In the genomic region with DNA sequence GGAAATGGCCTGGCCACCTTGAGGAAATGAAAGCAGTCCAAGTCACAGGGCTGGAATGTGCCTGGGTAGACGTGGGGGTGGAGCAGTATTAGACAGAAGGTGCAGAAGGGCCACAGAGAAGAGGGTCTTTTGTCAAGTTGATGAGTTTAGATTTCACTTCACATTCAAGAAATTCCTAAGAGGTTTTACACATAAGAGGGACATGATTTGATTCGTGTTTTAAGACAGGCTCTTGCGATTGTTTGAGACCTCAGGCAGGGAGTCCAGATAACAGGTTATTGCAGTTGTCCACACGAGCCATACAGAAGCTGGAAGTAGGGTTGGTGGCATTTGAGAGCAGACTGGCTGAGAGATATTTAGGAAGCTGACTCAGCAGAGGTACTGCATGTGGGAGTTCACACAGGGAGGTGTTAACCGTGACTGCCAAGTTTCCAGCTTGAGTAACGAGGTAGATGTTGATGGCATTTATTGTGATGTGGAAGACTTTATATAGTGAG, we compare ENCODE assay signal across 1 cellular context.
TF ChIP-seq lines count a peak whose summit lies in the region.

No MANE protein-coding gene starts in this region.

TF ChIP-seq in K562, 482 proteins besides CTCF, POLR2A, EP300 and RAD21 (continued from another document and continues in another):
- TF ChIP-seq, protein P1, sequence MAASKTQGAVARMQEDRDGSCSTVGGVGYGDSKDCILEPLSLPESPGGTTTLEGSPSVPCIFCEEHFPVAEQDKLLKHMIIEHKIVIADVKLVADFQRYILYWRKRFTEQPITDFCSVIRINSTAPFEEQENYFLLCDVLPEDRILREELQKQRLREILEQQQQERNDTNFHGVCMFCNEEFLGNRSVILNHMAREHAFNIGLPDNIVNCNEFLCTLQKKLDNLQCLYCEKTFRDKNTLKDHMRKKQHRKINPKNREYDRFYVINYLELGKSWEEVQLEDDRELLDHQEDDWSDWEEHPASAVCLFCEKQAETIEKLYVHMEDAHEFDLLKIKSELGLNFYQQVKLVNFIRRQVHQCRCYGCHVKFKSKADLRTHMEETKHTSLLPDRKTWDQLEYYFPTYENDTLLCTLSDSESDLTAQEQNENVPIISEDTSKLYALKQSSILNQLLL (CRISPR knock-in tag; IDR thresholded peaks at IDR 0.05; ENCODE audit: borderline replicate concordance): no peak
- peak; percentile 24; the same call in 1 of the 2 replicates for TF ChIP-seq JUN (IDR thresholded peaks at IDR 0.05; ENCODE audit: borderline replicate concordance, low read depth, low read length)
- TF ChIP-seq JUN (CRISPR knock-in tag; IDR thresholded peaks at IDR 0.05; ENCODE audit: borderline replicate concordance): no peak
- TF ChIP-seq MTA1 (IDR thresholded peaks at IDR 0.05; ENCODE audit: borderline replicate concordance): no peak
- TF ChIP-seq, protein P2, sequence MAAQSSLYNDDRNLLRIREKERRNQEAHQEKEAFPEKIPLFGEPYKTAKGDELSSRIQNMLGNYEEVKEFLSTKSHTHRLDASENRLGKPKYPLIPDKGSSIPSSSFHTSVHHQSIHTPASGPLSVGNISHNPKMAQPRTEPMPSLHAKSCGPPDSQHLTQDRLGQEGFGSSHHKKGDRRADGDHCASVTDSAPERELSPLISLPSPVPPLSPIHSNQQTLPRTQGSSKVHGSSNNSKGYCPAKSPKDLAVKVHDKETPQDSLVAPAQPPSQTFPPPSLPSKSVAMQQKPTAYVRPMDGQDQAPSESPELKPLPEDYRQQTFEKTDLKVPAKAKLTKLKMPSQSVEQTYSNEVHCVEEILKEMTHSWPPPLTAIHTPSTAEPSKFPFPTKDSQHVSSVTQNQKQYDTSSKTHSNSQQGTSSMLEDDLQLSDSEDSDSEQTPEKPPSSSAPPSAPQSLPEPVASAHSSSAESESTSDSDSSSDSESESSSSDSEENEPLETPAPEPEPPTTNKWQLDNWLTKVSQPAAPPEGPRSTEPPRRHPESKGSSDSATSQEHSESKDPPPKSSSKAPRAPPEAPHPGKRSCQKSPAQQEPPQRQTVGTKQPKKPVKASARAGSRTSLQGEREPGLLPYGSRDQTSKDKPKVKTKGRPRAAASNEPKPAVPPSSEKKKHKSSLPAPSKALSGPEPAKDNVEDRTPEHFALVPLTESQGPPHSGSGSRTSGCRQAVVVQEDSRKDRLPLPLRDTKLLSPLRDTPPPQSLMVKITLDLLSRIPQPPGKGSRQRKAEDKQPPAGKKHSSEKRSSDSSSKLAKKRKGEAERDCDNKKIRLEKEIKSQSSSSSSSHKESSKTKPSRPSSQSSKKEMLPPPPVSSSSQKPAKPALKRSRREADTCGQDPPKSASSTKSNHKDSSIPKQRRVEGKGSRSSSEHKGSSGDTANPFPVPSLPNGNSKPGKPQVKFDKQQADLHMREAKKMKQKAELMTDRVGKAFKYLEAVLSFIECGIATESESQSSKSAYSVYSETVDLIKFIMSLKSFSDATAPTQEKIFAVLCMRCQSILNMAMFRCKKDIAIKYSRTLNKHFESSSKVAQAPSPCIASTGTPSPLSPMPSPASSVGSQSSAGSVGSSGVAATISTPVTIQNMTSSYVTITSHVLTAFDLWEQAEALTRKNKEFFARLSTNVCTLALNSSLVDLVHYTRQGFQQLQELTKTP (IDR thresholded peaks at IDR 0.05; ENCODE audit: low read depth in 1 of 2, partially characterized antibody in 2 of 2): peak in 1 of 2 experiments; percentile 20
- TF ChIP-seq KDM1A (IDR thresholded peaks at IDR 0.05): no peak; a peak in 1 of 4 replicates
- TF ChIP-seq MED1 (CRISPR knock-in tag; IDR thresholded peaks at IDR 0.05; ENCODE audit: borderline replicate concordance): no peak
- no peak for TF ChIP-seq PRPF4 (IDR thresholded peaks at IDR 0.05; ENCODE audit: insufficient read depth, low read depth, low read length, poor library complexity, severe bottlenecking)
- no peak for TF ChIP-seq ZNF785 (CRISPR knock-in tag; IDR thresholded peaks at IDR 0.05)
- TF ChIP-seq LCOR (CRISPR knock-in tag; IDR thresholded peaks at IDR 0.05): peak; percentile 57; the same call in 1 of the 2 replicates
- TF ChIP-seq PRMT5 (CRISPR knock-in tag; IDR thresholded peaks at IDR 0.05): no peak
- TF ChIP-seq ZNF830 (CRISPR knock-in tag; IDR thresholded peaks at IDR 0.05): no peak
- TF ChIP-seq RNF2 (IDR thresholded peaks at IDR 0.05): peak; percentile 54; the same call in 1 of the 2 replicates
- peak in 1 of 2 experiments; percentile 64; a peak in 1 of 4 replicates for TF ChIP-seq ARNT (IDR thresholded peaks at IDR 0.05)
- peak; percentile 15 for TF ChIP-seq TAF9B (IDR thresholded peaks at IDR 0.05; ENCODE audit: partially characterized antibody)
- TF ChIP-seq, protein P3, sequence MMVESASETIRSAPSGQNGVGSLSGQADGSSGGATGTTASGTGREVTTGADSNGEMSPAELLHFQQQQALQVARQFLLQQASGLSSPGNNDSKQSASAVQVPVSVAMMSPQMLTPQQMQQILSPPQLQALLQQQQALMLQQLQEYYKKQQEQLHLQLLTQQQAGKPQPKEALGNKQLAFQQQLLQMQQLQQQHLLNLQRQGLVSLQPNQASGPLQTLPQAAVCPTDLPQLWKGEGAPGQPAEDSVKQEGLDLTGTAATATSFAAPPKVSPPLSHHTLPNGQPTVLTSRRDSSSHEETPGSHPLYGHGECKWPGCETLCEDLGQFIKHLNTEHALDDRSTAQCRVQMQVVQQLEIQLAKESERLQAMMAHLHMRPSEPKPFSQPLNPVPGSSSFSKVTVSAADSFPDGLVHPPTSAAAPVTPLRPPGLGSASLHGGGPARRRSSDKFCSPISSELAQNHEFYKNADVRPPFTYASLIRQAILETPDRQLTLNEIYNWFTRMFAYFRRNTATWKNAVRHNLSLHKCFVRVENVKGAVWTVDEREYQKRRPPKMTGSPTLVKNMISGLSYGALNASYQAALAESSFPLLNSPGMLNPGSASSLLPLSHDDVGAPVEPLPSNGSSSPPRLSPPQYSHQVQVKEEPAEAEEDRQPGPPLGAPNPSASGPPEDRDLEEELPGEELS (CRISPR knock-in tag; IDR thresholded peaks at IDR 0.05; ENCODE audit: borderline replicate concordance): no peak
- TF ChIP-seq PPARD (CRISPR knock-in tag; IDR thresholded peaks at IDR 0.05): no peak
- TF ChIP-seq, protein P4, sequence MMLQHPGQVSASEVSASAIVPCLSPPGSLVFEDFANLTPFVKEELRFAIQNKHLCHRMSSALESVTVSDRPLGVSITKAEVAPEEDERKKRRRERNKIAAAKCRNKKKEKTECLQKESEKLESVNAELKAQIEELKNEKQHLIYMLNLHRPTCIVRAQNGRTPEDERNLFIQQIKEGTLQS (IDR thresholded peaks at IDR 0.05): peak; percentile 51; the same call in 1 of the 2 replicates
- TF ChIP-seq, protein P4 (CRISPR knock-in tag; conservative IDR thresholded peaks at IDR 0.05): no peak
- peak; percentile 79; the same call in 1 of the 2 replicates for TF ChIP-seq DMBX1 (CRISPR knock-in tag; IDR thresholded peaks at IDR 0.05; ENCODE audit: borderline replicate concordance)
- TF ChIP-seq, protein P5, sequence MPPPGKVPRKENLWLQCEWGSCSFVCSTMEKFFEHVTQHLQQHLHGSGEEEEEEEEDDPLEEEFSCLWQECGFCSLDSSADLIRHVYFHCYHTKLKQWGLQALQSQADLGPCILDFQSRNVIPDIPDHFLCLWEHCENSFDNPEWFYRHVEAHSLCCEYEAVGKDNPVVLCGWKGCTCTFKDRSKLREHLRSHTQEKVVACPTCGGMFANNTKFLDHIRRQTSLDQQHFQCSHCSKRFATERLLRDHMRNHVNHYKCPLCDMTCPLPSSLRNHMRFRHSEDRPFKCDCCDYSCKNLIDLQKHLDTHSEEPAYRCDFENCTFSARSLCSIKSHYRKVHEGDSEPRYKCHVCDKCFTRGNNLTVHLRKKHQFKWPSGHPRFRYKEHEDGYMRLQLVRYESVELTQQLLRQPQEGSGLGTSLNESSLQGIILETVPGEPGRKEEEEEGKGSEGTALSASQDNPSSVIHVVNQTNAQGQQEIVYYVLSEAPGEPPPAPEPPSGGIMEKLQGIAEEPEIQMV (tag; conservative IDR thresholded peaks at IDR 0.05; ENCODE audit: low read depth): no peak
- TF ChIP-seq BHLHE40 (IDR thresholded peaks at IDR 0.05; ENCODE audit: low read length): peak; percentile 85
- no peak for TF ChIP-seq ZNF695 (CRISPR knock-in tag; IDR thresholded peaks at IDR 0.05)
- peak; percentile 97 for TF ChIP-seq MAFK (IDR thresholded peaks at IDR 0.05; ENCODE audit: low read length)
- TF ChIP-seq, protein P6, sequence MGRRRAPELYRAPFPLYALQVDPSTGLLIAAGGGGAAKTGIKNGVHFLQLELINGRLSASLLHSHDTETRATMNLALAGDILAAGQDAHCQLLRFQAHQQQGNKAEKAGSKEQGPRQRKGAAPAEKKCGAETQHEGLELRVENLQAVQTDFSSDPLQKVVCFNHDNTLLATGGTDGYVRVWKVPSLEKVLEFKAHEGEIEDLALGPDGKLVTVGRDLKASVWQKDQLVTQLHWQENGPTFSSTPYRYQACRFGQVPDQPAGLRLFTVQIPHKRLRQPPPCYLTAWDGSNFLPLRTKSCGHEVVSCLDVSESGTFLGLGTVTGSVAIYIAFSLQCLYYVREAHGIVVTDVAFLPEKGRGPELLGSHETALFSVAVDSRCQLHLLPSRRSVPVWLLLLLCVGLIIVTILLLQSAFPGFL (CRISPR knock-in tag; IDR thresholded peaks at IDR 0.05): no peak
- TF ChIP-seq ZNF165 (CRISPR knock-in tag; IDR thresholded peaks at IDR 0.05; ENCODE audit: borderline replicate concordance): no peak
- no peak for TF ChIP-seq ZNF41 (CRISPR knock-in tag; conservative IDR thresholded peaks at IDR 0.05)
- TF ChIP-seq BDP1 (IDR thresholded peaks at IDR 0.05; ENCODE audit: insufficient read depth, insufficient read length): no peak
- peak; percentile 97 for TF ChIP-seq MAFF (IDR thresholded peaks at IDR 0.05; ENCODE audit: low read length)
- peak in 1 of 2 experiments; percentile 75; a peak in 2 of 3 replicates for TF ChIP-seq CBX3 (IDR thresholded peaks at IDR 0.05; ENCODE audit: borderline replicate concordance in 1 of 2, low read length in 2 of 2)
- peak; percentile 43; the same call in 1 of the 2 replicates for TF ChIP-seq ETV1 (tag; conservative IDR thresholded peaks at IDR 0.05; ENCODE audit: low read depth)
- 0 out of 2 replicates have a peak, but pooled peaks have one; percentile 32 for TF ChIP-seq KLF16 (IDR thresholded peaks at IDR 0.05)
- TF ChIP-seq KLF6 (CRISPR knock-in tag; IDR thresholded peaks at IDR 0.05; ENCODE audit: borderline replicate concordance): peak; percentile 28; the same call in 1 of the 2 replicates
- TF ChIP-seq HDGF (IDR thresholded peaks at IDR 0.05): no peak
- TF ChIP-seq EHMT2 (IDR thresholded peaks at IDR 0.05): peak; percentile 59; the same call in 1 of the 2 replicates
- TF ChIP-seq, protein P7, sequence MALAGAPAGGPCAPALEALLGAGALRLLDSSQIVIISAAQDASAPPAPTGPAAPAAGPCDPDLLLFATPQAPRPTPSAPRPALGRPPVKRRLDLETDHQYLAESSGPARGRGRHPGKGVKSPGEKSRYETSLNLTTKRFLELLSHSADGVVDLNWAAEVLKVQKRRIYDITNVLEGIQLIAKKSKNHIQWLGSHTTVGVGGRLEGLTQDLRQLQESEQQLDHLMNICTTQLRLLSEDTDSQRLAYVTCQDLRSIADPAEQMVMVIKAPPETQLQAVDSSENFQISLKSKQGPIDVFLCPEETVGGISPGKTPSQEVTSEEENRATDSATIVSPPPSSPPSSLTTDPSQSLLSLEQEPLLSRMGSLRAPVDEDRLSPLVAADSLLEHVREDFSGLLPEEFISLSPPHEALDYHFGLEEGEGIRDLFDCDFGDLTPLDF (CRISPR knock-in tag; IDR thresholded peaks at IDR 0.05): no peak
- no peak for TF ChIP-seq ELF4 (CRISPR knock-in tag; IDR thresholded peaks at IDR 0.05)
- TF ChIP-seq, protein P8, sequence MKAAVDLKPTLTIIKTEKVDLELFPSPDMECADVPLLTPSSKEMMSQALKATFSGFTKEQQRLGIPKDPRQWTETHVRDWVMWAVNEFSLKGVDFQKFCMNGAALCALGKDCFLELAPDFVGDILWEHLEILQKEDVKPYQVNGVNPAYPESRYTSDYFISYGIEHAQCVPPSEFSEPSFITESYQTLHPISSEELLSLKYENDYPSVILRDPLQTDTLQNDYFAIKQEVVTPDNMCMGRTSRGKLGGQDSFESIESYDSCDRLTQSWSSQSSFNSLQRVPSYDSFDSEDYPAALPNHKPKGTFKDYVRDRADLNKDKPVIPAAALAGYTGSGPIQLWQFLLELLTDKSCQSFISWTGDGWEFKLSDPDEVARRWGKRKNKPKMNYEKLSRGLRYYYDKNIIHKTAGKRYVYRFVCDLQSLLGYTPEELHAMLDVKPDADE (conservative IDR thresholded peaks at IDR 0.05; ENCODE audit: control insufficient read depth, low read depth, low read length): no peak
- TF ChIP-seq TCF3 (CRISPR knock-in tag; IDR thresholded peaks at IDR 0.05): peak; percentile 79
- 0 out of 2 replicates have a peak, but pooled peaks have one; percentile 70 for TF ChIP-seq ZNF583 (CRISPR knock-in tag; IDR thresholded peaks at IDR 0.05)
- TF ChIP-seq FOXP1 (CRISPR knock-in tag; IDR thresholded peaks at IDR 0.05): 0 out of 2 replicates have a peak, but pooled peaks have one; percentile 30
- peak; percentile 63; the same call in 1 of the 2 replicates for TF ChIP-seq SMARCA4 (IDR thresholded peaks at IDR 0.05)
- TF ChIP-seq, protein P9, sequence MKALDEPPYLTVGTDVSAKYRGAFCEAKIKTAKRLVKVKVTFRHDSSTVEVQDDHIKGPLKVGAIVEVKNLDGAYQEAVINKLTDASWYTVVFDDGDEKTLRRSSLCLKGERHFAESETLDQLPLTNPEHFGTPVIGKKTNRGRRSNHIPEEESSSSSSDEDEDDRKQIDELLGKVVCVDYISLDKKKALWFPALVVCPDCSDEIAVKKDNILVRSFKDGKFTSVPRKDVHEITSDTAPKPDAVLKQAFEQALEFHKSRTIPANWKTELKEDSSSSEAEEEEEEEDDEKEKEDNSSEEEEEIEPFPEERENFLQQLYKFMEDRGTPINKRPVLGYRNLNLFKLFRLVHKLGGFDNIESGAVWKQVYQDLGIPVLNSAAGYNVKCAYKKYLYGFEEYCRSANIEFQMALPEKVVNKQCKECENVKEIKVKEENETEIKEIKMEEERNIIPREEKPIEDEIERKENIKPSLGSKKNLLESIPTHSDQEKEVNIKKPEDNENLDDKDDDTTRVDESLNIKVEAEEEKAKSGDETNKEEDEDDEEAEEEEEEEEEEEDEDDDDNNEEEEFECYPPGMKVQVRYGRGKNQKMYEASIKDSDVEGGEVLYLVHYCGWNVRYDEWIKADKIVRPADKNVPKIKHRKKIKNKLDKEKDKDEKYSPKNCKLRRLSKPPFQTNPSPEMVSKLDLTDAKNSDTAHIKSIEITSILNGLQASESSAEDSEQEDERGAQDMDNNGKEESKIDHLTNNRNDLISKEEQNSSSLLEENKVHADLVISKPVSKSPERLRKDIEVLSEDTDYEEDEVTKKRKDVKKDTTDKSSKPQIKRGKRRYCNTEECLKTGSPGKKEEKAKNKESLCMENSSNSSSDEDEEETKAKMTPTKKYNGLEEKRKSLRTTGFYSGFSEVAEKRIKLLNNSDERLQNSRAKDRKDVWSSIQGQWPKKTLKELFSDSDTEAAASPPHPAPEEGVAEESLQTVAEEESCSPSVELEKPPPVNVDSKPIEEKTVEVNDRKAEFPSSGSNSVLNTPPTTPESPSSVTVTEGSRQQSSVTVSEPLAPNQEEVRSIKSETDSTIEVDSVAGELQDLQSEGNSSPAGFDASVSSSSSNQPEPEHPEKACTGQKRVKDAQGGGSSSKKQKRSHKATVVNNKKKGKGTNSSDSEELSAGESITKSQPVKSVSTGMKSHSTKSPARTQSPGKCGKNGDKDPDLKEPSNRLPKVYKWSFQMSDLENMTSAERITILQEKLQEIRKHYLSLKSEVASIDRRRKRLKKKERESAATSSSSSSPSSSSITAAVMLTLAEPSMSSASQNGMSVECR (CRISPR knock-in tag; IDR thresholded peaks at IDR 0.05): no peak
- no peak for TF ChIP-seq ZNF217 (CRISPR knock-in tag; IDR thresholded peaks at IDR 0.05)
